In the genomic region with DNA sequence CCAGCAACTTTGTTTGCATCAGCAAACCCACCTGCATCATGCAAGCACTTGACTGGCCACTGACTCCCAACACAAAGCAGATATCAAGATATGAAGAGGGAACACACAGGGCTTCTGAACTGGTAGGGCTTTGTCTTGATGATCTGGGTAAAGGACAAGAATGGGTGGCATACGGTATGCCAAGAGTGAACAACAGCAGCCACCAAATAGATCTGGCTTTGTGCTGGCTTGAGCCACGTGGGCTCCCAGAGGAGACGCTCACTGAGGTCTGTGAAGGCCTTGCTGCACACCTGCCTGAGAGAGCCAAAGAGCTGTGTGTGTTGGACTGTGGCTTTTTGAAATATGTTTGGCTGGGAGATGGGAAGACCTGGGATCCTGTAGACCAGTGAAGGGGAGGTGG, we compare ENCODE assay signal across 16 cellular contexts. TPM values are rescaled to one million over a fixed set of nuclear protein-coding genes. Genes with fewer than 3 reads are reported as not detected.
A peak's percentile ranks its signal among the peaks of the same experiment; 100 is the strongest.
DNase-seq lines count a peak whose midpoint lies in the region; ATAC-seq and TF ChIP-seq lines count a peak whose summit lies in the region.
"Had no signal": no experiment of that assay in that cellular context is flagged by ENCODE, and none has a peak within 500 bp of the region (broad histone marks: within the 10 kb centered on the region; RNA-seq: fewer than 3 reads in every experiment).

No MANE protein-coding gene starts in this region.

- POLR2A ChIA-PET in IMR-90 (lab: Charles Lee; ENCODE audit: unreplicated experiment) = no interaction called here

- H3K27me3 Mint-ChIP-seq in stimulated activated naive B cell treated with anti-CD40 and anti-IgM and Interleukin-4, amounts not matched to agents 10 μg/mL and 1 μg/mL and 100 μg/mL, for 72 hours = peaks cover 8 to 13% of the 10 kb centered on the region in 2 donors

- H2AK5ac ChIP-seq in IMR-90 (ENCODE audit: low read depth, low read length) = peak overlapping the region; percentile 57

- H3K27ac ChIP-seq in IMR-90 (ENCODE audit: insufficient read depth, low read length) (no peak overlapping the region), osteoblast (ENCODE audit: low read depth, low read length) (no peak overlapping the region), substantia nigra (ENCODE audit: low read depth, low read length, poor library complexity, severe bottlenecking) (peak overlapping the region; percentile 50)
- H3K27ac ChIP-seq: BLaER1 treated with 17β-estradiol and CSF1 and Interleukin-3, amounts not matched to agents 10 nM and 100 nM had no signal

- in situ Hi-C loops in IMR-90 (cut with MboI; ENCODE audit: low sequenced_read_pairs) = no loop called here

- H2BK120ac ChIP-seq in IMR-90 (ENCODE audit: low read depth, low read length) = peak overlapping the region; percentile 48; the same call in 1 of the 2 replicates

- H3K9me3 Mint-ChIP-seq in stimulated activated naive B cell treated with anti-CD40 and anti-IgM and Interleukin-4, amounts not matched to agents 10 μg/mL and 1 μg/mL and 100 μg/mL, for 72 hours = no peaks in the 10 kb centered on the region
- H3K9me3 Mint-ChIP-seq: CD4-positive, alpha-beta T cell; HFFc6; IgD-negative memory B cell had no signal

- no peaks in the 10 kb centered on the region for H3K9me3 ChIP-seq in IMR-90 (ENCODE audit: control insufficient read depth, insufficient read depth, low read length)
- H3K9me3 ChIP-seq in osteoblast (ENCODE audit: low read depth, low read length) = no peaks in the 10 kb centered on the region
- H3K9me3 ChIP-seq: BLaER1 treated with 17β-estradiol and CSF1 and Interleukin-3, amounts not matched to agents 10 nM and 100 nM had no signal

- H2BK15ac ChIP-seq in IMR-90 (ENCODE audit: low read depth, low read length) = peak overlapping the region; percentile 65; the same call in 2 of the 3 replicates

- no peak overlapping the region for H3K4me2 ChIP-seq in IMR-90 (ENCODE audit: low read depth, low read length)
- no peak overlapping the region for H3K4me2 ChIP-seq in osteoblast (ENCODE audit: insufficient read depth, low read length)
- H3K4me2 ChIP-seq: BLaER1 treated with 17β-estradiol and CSF1 and Interleukin-3, amounts not matched to agents 10 nM and 100 nM had no signal

- H3K4me3 Mint-ChIP-seq in stimulated activated naive B cell treated with anti-CD40 and anti-IgM and Interleukin-4, amounts not matched to agents 10 μg/mL and 1 μg/mL and 100 μg/mL, for 72 hours = no peak overlapping the region
- H3K4me3 Mint-ChIP-seq: CD4-positive, alpha-beta T cell; HFFc6; IgD-negative memory B cell had no signal

- H3K4me3 ChIP-seq in IMR-90 (ENCODE audit: insufficient read depth, low read depth, low read length) (no peak overlapping the region), osteoblast (ENCODE audit: insufficient read depth, low read length) (no peak overlapping the region)
- H3K4me3 ChIP-seq: BLaER1 treated with 17β-estradiol and CSF1 and Interleukin-3, amounts not matched to agents 10 nM and 100 nM had no signal

- H3K56ac ChIP-seq in IMR-90 (ENCODE audit: extremely low read depth, insufficient read depth, low read length) = no peak overlapping the region

- no peaks in the 10 kb centered on the region for H3K4me1 Mint-ChIP-seq in stimulated activated naive B cell treated with anti-CD40 and anti-IgM and Interleukin-4, amounts not matched to agents 10 μg/mL and 1 μg/mL and 100 μg/mL, for 72 hours
- H3K4me1 Mint-ChIP-seq: IgD-negative memory B cell had no signal

- intact Hi-C loops in IMR-90 (cut with micrococcal nuclease) = no loop called here
- intact Hi-C loops in cardiac septum (cut with DNase I) = no loop called here

- peak overlapping the region; percentile 65; the same call in 1 of the 2 replicates for H3K14ac ChIP-seq in IMR-90 (replicated peaks; ENCODE audit: low read depth, low read length)

- no peak for TF ChIP-seq POLR2A in IMR-90 (IDR thresholded peaks at IDR 0.05; ENCODE audit: low read depth, low read length)

- H3K79me2 ChIP-seq in osteoblast (ENCODE audit: insufficient read depth, low read length) = no peaks in the 10 kb centered on the region

- no peak overlapping the region for H3K27ac Mint-ChIP-seq in stimulated activated naive B cell treated with anti-CD40 and anti-IgM and Interleukin-4, amounts not matched to agents 10 μg/mL and 1 μg/mL and 100 μg/mL, for 72 hours
- H3K27ac Mint-ChIP-seq: CD4-positive, alpha-beta T cell; HFFc6; IgD-negative memory B cell had no signal

- dilution Hi-C loops in IMR-90 (cut with HindIII; ENCODE audit: low sequenced_read_pairs, unreplicated experiment) = no loop called here

- CTCF ChIA-PET in IMR-90 (lab: Yijun Ruan, JAX) = interaction anchor here (1.2 to 1.6 kb wide), 2 partner anchors 16 to 30 kb away, joined by 3 to 4 read pairs; no protein-coding TSS in a partner anchor

- no peak overlapping the region for H3K9ac ChIP-seq in IMR-90 (ENCODE audit: low read depth, low read length)
- H3K9ac ChIP-seq: BLaER1 treated with 17β-estradiol and CSF1 and Interleukin-3, amounts not matched to agents 10 nM and 100 nM had no signal

- H3K36me3 Mint-ChIP-seq in stimulated activated naive B cell treated with anti-CD40 and anti-IgM and Interleukin-4, amounts not matched to agents 10 μg/mL and 1 μg/mL and 100 μg/mL, for 72 hours = no peaks in the 10 kb centered on the region

- no peaks in the 10 kb centered on the region for H4K20me1 ChIP-seq in IMR-90 (ENCODE audit: insufficient read depth, low read length)
- no peaks in the 10 kb centered on the region for H4K20me1 ChIP-seq in osteoblast (ENCODE audit: insufficient read depth, low read length)
- H4K20me1 ChIP-seq: BLaER1 treated with 17β-estradiol and CSF1 and Interleukin-3, amounts not matched to agents 10 nM and 100 nM had no signal

- H2AK9ac ChIP-seq in IMR-90 (replicated peaks; ENCODE audit: low read depth, low read length, poor library complexity) = peak overlapping the region; percentile 17

- H3K4me1 ChIP-seq in IMR-90 (ENCODE audit: control insufficient read depth, insufficient read depth, low read length) (peaks cover 23% of the 10 kb centered on the region), osteoblast (ENCODE audit: insufficient read depth, low read length) (peaks cover 22% of the 10 kb centered on the region)

- no peak for ATAC-seq in IMR-90 (ENCODE audit: low read depth)
- no peak for ATAC-seq in stimulated activated naive B cell treated with anti-CD40 and anti-IgM and Interleukin-4, amounts not matched to agents 10 μg/mL and 1 μg/mL and 100 μg/mL, for 72 hours (replicated peaks)

- peak overlapping the region; percentile 42 for H3K4ac ChIP-seq in IMR-90 (ENCODE audit: low read depth, low read length)

- DNase-seq in IMR-90 (no peak), globus pallidus (ENCODE audit: low spot score) (peak; percentile 57), osteoblast (ENCODE audit: insufficient read length, low spot score, missing footprints) (peak; percentile 13), substantia nigra (lab: John Stamatoyannopoulos, UW) (peak in 11 of 49 donors; percentile 14 to 35 (median 18)), DMS79 treated with DMSO at 0.1 percent for 48 hours (lab: John Stamatoyannopoulos, UW) (no peak), cardiac septum (ENCODE audit: low spot score) (no peak)
- no peak for DNase-seq in stimulated activated naive B cell treated with anti-CD40 and anti-IgM and Interleukin-4, amounts not matched to agents 10 μg/mL and 1 μg/mL and 100 μg/mL, for 72 hours
- DNase-seq: 8988T; AML-193; Calu3; CD4-positive, alpha-beta T cell; DMS 273 treated with DMSO at 0.1 percent for 48 hours; HCEC 1CT; HFFc6 had no signal

- no peak for TF ChIP-seq RAD21 in IMR-90 (IDR thresholded peaks at IDR 0.05; ENCODE audit: low read length)

- H3K27me3 ChIP-seq in IMR-90 (ENCODE audit: control insufficient read depth, insufficient read depth, low read length) = no peaks in the 10 kb centered on the region
- no peaks in the 10 kb centered on the region for H3K27me3 ChIP-seq in osteoblast (ENCODE audit: insufficient read depth, low read length)
- H3K27me3 ChIP-seq: BLaER1 treated with 17β-estradiol and CSF1 and Interleukin-3, amounts not matched to agents 10 nM and 100 nM had no signal

- peak overlapping the region; percentile 57 for H2BK20ac ChIP-seq in IMR-90 (ENCODE audit: low read depth, low read length)

- BruUV-seq in IMR-90 (replicated peaks; lab: Mats Ljungman, UMichigan) = no TSS peak

- no peaks in the 10 kb centered on the region for H3K36me3 ChIP-seq in IMR-90 (ENCODE audit: control insufficient read depth, insufficient read depth, low read length)
- H3K36me3 ChIP-seq in osteoblast (ENCODE audit: insufficient read depth, low read length) = no peaks in the 10 kb centered on the region
- H3K36me3 ChIP-seq: BLaER1 treated with 17β-estradiol and CSF1 and Interleukin-3, amounts not matched to agents 10 nM and 100 nM had no signal

- H4K8ac ChIP-seq in IMR-90 (ENCODE audit: low read depth in 2 of 2, low read length in 2 of 2) = no peak overlapping the region

- peaks cover 7% of the 10 kb centered on the region for H3K9me1 ChIP-seq in IMR-90 (ENCODE audit: insufficient read depth, low read length)

- no peak for TF ChIP-seq CTCF in IMR-90 (conservative IDR thresholded peaks at IDR 0.05; ENCODE audit: low read depth, low read length)
- no peak for TF ChIP-seq CTCF in osteoblast (IDR thresholded peaks at IDR 0.05; ENCODE audit: extremely low read depth, low read depth, low read length)

- peak overlapping the region; percentile 73; the same call in 1 of the 2 replicates for H4K5ac ChIP-seq in IMR-90 (ENCODE audit: low read depth, low read length)

- 100% methylated on average over 1 of the region's 3 CpGs; no CpG with 5 or more reads in 1 of the 2 experiments for WGBS in IMR-90 (ENCODE audit: extremely low coverage in 2 of 2, insufficient read length in 1 of 2), 2 experiments

- peak overlapping the region; percentile 91; the same call in 1 of the 2 replicates for H3K18ac ChIP-seq in IMR-90 (ENCODE audit: low read depth, low read length)

- H2AFZ ChIP-seq in IMR-90 (replicated peaks; ENCODE audit: low read length, poor library complexity) (no peak overlapping the region), osteoblast (ENCODE audit: low read length) (no peak overlapping the region)

- peak overlapping the region; percentile 14 for H3K23ac ChIP-seq in IMR-90 (ENCODE audit: low read depth, low read length)

- H2BK5ac ChIP-seq in IMR-90 (ENCODE audit: low read depth, low read length, poor library complexity, severe bottlenecking) = no peak overlapping the region

- peak overlapping the region; percentile 50 for H4K91ac ChIP-seq in IMR-90 (ENCODE audit: insufficient read depth, low read depth, low read length)

- no peaks in the 10 kb centered on the region for H3K79me1 ChIP-seq in IMR-90 (ENCODE audit: low read depth in 1 of 2, low read length in 2 of 2)

TF ChIP-seq in IMR-90, 13 proteins besides CTCF, POLR2A, EP300 and RAD21 (continues in another document):
- no peak for TF ChIP-seq MAZ (IDR thresholded peaks at IDR 0.05; ENCODE audit: borderline replicate concordance, low read depth, low read length)
- no peak for TF ChIP-seq MXI1 (IDR thresholded peaks at IDR 0.05; ENCODE audit: borderline replicate concordance, low read depth, low read length)
- TF ChIP-seq RFX5 (IDR thresholded peaks at IDR 0.05; ENCODE audit: low read depth, low read length) = no peak

RNA-seq across cellular contexts. Expression of gene FGF1, which starts 43.5 kb away (rescaled TPM):
- 7.7 and 8.1 TPM in 2 replicates for total RNA-seq in IMR-90 (2012; rRNA removed)
- polyA plus RNA-seq in IMR-90 (2012; rRNA removed) = 7.6 and 8.5 TPM in 2 replicates
- 2.3 and 3.6 TPM in 2 replicates for polyA plus RNA-seq in IMR-90 (2012; cell fraction: cytosol; rRNA removed)
- 0.82 and 5.7 TPM in 2 replicates for polyA plus RNA-seq in IMR-90 (2012; cell fraction: nucleus; rRNA removed; ENCODE audit: low replicate concordance)
- total RNA-seq in osteoblast = 2.9 and 4.3 TPM in 2 replicates
- total RNA-seq in cardiac septum = 70.2 TPM
- total RNA-seq: Calu3; CD4-positive, alpha-beta T cell had no signal
- polyA plus RNA-seq: IgD-negative memory B cell had no signal

Comparison
In these comparisons a context has a peak if more than half of its experiments do, and no peak if none do; other contexts are left out.
1. DNase-seq: peak in globus pallidus (single experiment) and osteoblast (single experiment); none in IMR-90 (single experiment), stimulated activated naive B cell treated with anti-CD40 and anti-IgM and Interleukin-4, amounts not matched to agents 10 μg/mL and 1 μg/mL and 100 μg/mL, for 72 hours (single experiment), DMS79 treated with DMSO at 0.1 percent for 48 hours (single experiment) and cardiac septum (single experiment).